ENCODE assay signal across 1 cellular context in the genomic region with DNA sequence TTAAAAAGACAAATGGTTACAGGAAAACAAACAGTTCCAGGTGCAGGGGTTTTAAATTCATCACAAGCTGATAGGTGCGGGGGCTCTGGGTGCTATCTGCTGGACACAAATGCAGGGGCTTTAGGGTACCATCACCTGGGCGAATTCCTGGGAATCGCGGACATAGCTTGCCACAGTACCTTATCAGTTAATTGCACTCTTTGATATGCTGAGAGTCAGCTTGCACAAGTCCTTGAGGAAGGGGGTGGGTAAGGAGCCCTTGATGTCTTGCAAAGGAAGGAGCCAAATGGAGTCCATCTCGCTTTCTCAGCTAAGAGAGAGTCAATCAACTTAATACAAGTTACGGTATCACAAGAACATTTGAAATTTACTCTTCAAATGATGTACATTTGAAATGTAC.
TF ChIP-seq lines count a peak whose summit lies in the region.

No MANE protein-coding gene starts in this region.

TF ChIP-seq in K562, 482 proteins besides CTCF, POLR2A, EP300 and RAD21:
- TF ChIP-seq, protein P1, sequence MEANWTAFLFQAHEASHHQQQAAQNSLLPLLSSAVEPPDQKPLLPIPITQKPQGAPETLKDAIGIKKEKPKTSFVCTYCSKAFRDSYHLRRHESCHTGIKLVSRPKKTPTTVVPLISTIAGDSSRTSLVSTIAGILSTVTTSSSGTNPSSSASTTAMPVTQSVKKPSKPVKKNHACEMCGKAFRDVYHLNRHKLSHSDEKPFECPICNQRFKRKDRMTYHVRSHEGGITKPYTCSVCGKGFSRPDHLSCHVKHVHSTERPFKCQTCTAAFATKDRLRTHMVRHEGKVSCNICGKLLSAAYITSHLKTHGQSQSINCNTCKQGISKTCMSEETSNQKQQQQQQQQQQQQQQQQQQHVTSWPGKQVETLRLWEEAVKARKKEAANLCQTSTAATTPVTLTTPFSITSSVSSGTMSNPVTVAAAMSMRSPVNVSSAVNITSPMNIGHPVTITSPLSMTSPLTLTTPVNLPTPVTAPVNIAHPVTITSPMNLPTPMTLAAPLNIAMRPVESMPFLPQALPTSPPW (CRISPR knock-in tag; IDR thresholded peaks at IDR 0.05), result 0 out of 2 replicates have a peak, but pooled peaks have one; percentile 21
- TF ChIP-seq ZFX (CRISPR knock-in tag; IDR thresholded peaks at IDR 0.05), result no peak
- TF ChIP-seq BDP1 (IDR thresholded peaks at IDR 0.05; ENCODE audit: insufficient read depth, insufficient read length), result no peak
- TF ChIP-seq CBFA2T3 (IDR thresholded peaks at IDR 0.05), result peak; percentile 32; the same call in 1 of the 2 replicates
- TF ChIP-seq TEAD4 (IDR thresholded peaks at IDR 0.05; ENCODE audit: low read length), result peak; percentile 29; the same call in 1 of the 2 replicates
- no peak for TF ChIP-seq TEAD4 (CRISPR knock-in tag; IDR thresholded peaks at IDR 0.05; ENCODE audit: borderline replicate concordance)
- TF ChIP-seq CEBPB (tag; IDR thresholded peaks at IDR 0.05), result 0 out of 2 replicates have a peak, but pooled peaks have one; percentile 12
- TF ChIP-seq CBFA2T2 (conservative IDR thresholded peaks at IDR 0.05), result 0 out of 2 replicates have a peak, but pooled peaks have one; percentile 10
